8 cellular contexts compared by ENCODE assay signal in genomic region chr1:224356685-224357625, GRCh38.
DNase-seq lines count a peak whose midpoint lies in the region; ATAC-seq and TF ChIP-seq lines count a peak whose summit lies in the region.

CNIH4 (plus strand) TSS chr1:224356879; CDS start chr1:224356925, 46 bp downstream.

- ATAC-seq in HG03196 (IDR thresholded peaks at IDR 0.05; ENCODE audit: unreplicated experiment), result peak; percentile 98

- in situ Hi-C loops in GM18951 (cut with MboI; ENCODE audit: low sequenced_read_pairs, unreplicated experiment), result no loop called here

- peak; percentile 95 for DNase-seq in AG08395 (ENCODE audit: low spot score)
- peak; percentile 94 for DNase-seq in NCI-H345 (lab: John Stamatoyannopoulos, UW)
- peak; percentile 70 to 88 (median 78) for DNase-seq in activated CD4-positive, CD25-positive, alpha-beta regulatory T cell (lab: John Stamatoyannopoulos, UW)
- peak; percentile 94 for DNase-seq in central memory CD4-positive, alpha-beta T cell
- peak; percentile 97 for DNase-seq in iris pigment epithelial cell (ENCODE audit: low read depth)
- DNase-seq in stimulated activated CD4-positive, alpha-beta T cell treated with anti-CD3 and anti-CD28 coated beads, Interleukin-12 subunit alpha, Interleukin-12 subunit beta, amount 100 ng/mL, for 24 hours (ENCODE audit: low read depth in 2 of 2), result peak; percentile 78 to 87

- peak; percentile 84 for TF ChIP-seq POLR2A in GM18951 (IDR thresholded peaks at IDR 0.05; ENCODE audit: extremely low read depth, insufficient read depth, insufficient read length)

Comparison
In these comparisons a context has a peak if more than half of its experiments do, and no peak if none do; other contexts are left out.
1. Peak in every context shown above with its lines: DNase-seq and ATAC-seq.